Comparison of ENCODE assay signal across 20 cellular contexts in genomic region chr6:34522740-34523139, GRCh38. TPM values are rescaled to one million over a fixed set of nuclear protein-coding genes. Genes with fewer than 3 reads are reported as not detected.
"Had no signal": no experiment of that assay in that cellular context is flagged by ENCODE, and none has a peak within 500 bp of the region (broad histone marks: within the 10 kb centered on the region; RNA-seq: fewer than 3 reads in every experiment).

No MANE protein-coding gene starts in this region.

- H3K27ac Mint-ChIP-seq: activated CD8-positive, alpha-beta T cell treated with anti-CD3 and anti-CD28 coated beads, Interleukin-2, amount 10 ng/mL, durations not matched to agents 7 days and 5 days; activated naive CD8-positive, alpha-beta T cell treated with anti-CD3 and anti-CD28 coated beads, Interleukin-2, amount 10 ng/mL, durations not matched to agents 7 days and 5 days; T-helper 1 cell treated with Interleukin-12 subunit alpha and Interleukin-12 subunit beta and Interleukin-4 antibody, amounts not matched to agents 30 μg/mL and 1 μg/mL, for 36 hours had no signal

- H3K27me3 ChIP-seq: adrenal gland, Peyer's patch had no signal

- H3K27me3 Mint-ChIP-seq: activated naive CD8-positive, alpha-beta T cell treated with anti-CD3 and anti-CD28 coated beads, Interleukin-2, amount 10 ng/mL, durations not matched to agents 7 days and 5 days had no signal

- ATAC-seq: activated CD8-positive, alpha-beta T cell treated with anti-CD3 and anti-CD28 coated beads, Interleukin-2, amount 10 ng/mL, durations not matched to agents 7 days and 5 days had no signal

- H3K27ac ChIP-seq: adrenal gland, Peyer's patch, RWPE1 had no signal

- H3K36me3 ChIP-seq: adrenal gland, Peyer's patch had no signal

- H3K4me3 Mint-ChIP-seq: activated CD8-positive, alpha-beta T cell treated with anti-CD3 and anti-CD28 coated beads, Interleukin-2, amount 10 ng/mL, durations not matched to agents 7 days and 5 days; activated naive CD8-positive, alpha-beta T cell treated with anti-CD3 and anti-CD28 coated beads, Interleukin-2, amount 10 ng/mL, durations not matched to agents 7 days and 5 days; T-helper 1 cell treated with Interleukin-12 subunit alpha and Interleukin-12 subunit beta and Interleukin-4 antibody, amounts not matched to agents 30 μg/mL and 1 μg/mL, for 36 hours had no signal

- DNase-seq: activated CD4-positive, alpha-beta T cell treated with anti-CD3 and anti-CD28 coated beads for 48 hours; activated CD4-positive, alpha-beta T cell treated with anti-CD3 and anti-CD28 coated beads, Interleukin-2, amount 50 U/mL, for 4 hours; activated CD8-positive, alpha-beta memory T cell treated with anti-CD3 and anti-CD28 coated beads, Interleukin-2, amount 50 U/mL, for 48 hours; activated CD8-positive, alpha-beta T cell treated with anti-CD3 and anti-CD28 coated beads, Interleukin-2, amount 10 ng/mL, durations not matched to agents 7 days and 5 days; activated naive CD4-positive, alpha-beta T cell treated with anti-CD3 and anti-CD28 coated beads, Interleukin-2, amount 50 U/mL, for 16 hours; activated naive CD8-positive, alpha-beta T cell treated with anti-CD3 and anti-CD28 coated beads, Interleukin-2, amount 10 ng/mL, durations not matched to agents 7 days and 5 days; activated T-cell treated with anti-CD3 and anti-CD28 coated beads, Interleukin-2, amount 50 U/mL, for 1 hour; adrenal gland; anterior cingulate cortex; MM.1S; NCI-H1105 treated with DMSO at 0.1 percent for 48 hours; NCI-H1436 treated with DMSO at 0.1 percent for 48 hours; NCI-H187; NCI-H2081; NCI-H446; SHP77 treated with DMSO at 0.1 percent for 48 hours had no signal

- H3K4me3 ChIP-seq: adrenal gland, Peyer's patch had no signal

- H3K9me3 ChIP-seq: adrenal gland, Peyer's patch had no signal

- H3K36me3 Mint-ChIP-seq: activated naive CD8-positive, alpha-beta T cell treated with anti-CD3 and anti-CD28 coated beads, Interleukin-2, amount 10 ng/mL, durations not matched to agents 7 days and 5 days had no signal

- H3K9me3 Mint-ChIP-seq: activated naive CD8-positive, alpha-beta T cell treated with anti-CD3 and anti-CD28 coated beads, Interleukin-2, amount 10 ng/mL, durations not matched to agents 7 days and 5 days; T-helper 1 cell treated with Interleukin-12 subunit alpha and Interleukin-12 subunit beta and Interleukin-4 antibody, amounts not matched to agents 30 μg/mL and 1 μg/mL, for 36 hours had no signal

RNA-seq across cellular contexts. Expression of gene SPDEF, which starts 33.4 kb away (rescaled TPM):
- total RNA-seq: activated naive CD8-positive, alpha-beta T cell treated with anti-CD3 and anti-CD28 coated beads, Interleukin-2, amount 10 ng/mL, durations not matched to agents 7 days and 5 days; SK-MEL-5 had no signal

RNA-seq across cellular contexts. Expression of gene PACSIN1, which starts 56.9 kb away (rescaled TPM):
- total RNA-seq: SK-MEL-5 had no signal
